In the genomic region with DNA sequence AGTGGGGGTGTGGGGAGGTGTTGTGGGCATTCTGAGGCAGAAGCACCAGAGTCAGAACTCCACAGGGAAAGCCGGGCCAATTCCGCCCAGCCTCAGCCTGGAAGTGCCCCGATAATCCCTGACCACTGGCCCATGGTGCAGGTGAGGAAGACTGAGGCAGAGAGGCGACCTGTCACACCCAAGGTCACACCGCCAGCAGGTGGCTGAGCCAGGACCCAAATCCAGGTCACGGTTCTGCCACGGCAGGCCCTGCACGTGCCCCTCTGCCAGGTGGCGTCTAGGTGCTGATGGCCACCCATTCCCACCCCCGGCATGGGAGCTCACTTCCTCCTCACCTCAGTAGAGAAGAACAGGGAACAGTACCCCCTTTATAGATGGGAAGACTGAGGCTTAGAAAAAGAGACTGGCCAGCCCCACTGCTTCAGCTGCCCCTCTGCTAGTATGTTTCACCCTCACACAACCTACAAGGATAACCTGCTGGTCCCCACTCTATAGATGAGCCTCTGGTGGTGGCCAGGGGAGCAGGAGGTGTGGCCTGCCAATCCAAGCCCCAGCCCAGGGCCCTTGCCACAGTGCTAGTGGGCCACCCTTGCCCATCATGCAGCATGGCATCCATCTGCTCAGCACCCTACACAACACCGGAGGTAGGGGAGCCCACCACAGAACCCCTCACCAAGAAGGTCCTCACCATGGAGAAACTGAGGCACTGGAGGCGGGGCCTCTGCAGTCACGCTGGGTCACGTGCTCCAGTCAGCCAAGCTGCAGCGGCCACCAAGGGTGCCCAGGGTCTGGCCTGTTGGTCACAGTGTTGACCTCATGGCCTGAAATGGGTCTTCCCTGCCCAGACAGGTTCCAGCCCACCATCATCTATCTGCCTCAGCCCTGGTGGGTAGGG, we compare ENCODE assay signal across 8 cellular contexts. TPM values are rescaled to one million over a fixed set of nuclear protein-coding genes. Genes with fewer than 3 reads are reported as not detected.
A peak's percentile ranks its signal among the peaks of the same experiment; 100 is the strongest.
DNase-seq lines count a peak whose midpoint lies in the region; ATAC-seq and TF ChIP-seq lines count a peak whose summit lies in the region.
"Not testable (repeated sequence)": the region's sequence is repeated elsewhere in the genome, so short reads cannot be mapped to it uniquely, and the experiment has no call there.

No MANE protein-coding gene starts in this region.

- DNase-seq in CD4-positive, alpha-beta memory T cell, result peak in 1 of 5 donors; percentile 31
- DNase-seq in activated B cell treated with CpG ODN at 0.5 μM for 24 hours; activated naive CD4-positive, alpha-beta T cell treated with anti-CD3 and anti-CD28 coated beads for 36 hours; MCF 10A (ENCODE audit: unreplicated experiment); endothelial cell (ENCODE audit: low spot score); naive thymus-derived CD8-positive, alpha-beta T cell: not testable (repeated sequence)

- not testable (repeated sequence) for H3K36me3 ChIP-seq in CD4-positive, alpha-beta memory T cell (ENCODE audit: insufficient read depth, low read length)

- H3K27me3 Mint-ChIP-seq in CD4-positive, alpha-beta memory T cell; IgD-negative memory B cell; activated B cell treated with CpG ODN at 0.5 μM for 24 hours; activated naive CD4-positive, alpha-beta T cell treated with anti-CD3 and anti-CD28 coated beads for 36 hours (ENCODE audit: low read depth); MCF 10A (ENCODE audit: insufficient read depth, unreplicated experiment); endothelial cell (ENCODE audit: unreplicated experiment); naive thymus-derived CD8-positive, alpha-beta T cell: not testable (repeated sequence)

- CTCF ChIA-PET in CD4-positive, alpha-beta memory T cell (lab: Charles Lee; ENCODE audit: partially characterized antibody); activated B cell treated with CpG ODN at 0.5 μM for 24 hours (lab: Charles Lee); activated naive CD4-positive, alpha-beta T cell treated with anti-CD3 and anti-CD28 coated beads for 36 hours (lab: Charles Lee); MCF 10A (lab: Yijun Ruan, JAX): not testable (repeated sequence)

- not testable (repeated sequence) for H3K9me3 ChIP-seq in CD4-positive, alpha-beta memory T cell (ENCODE audit: control insufficient read depth in 1 of 2, low read length in 2 of 2)

- not testable (repeated sequence) for H3K4me3 ChIP-seq in CD4-positive, alpha-beta memory T cell (ENCODE audit: low read length in 2 of 2)

- intact Hi-C loops in CD4-positive, alpha-beta memory T cell (cut with micrococcal nuclease); activated B cell treated with CpG ODN at 0.5 μM for 24 hours (cut with micrococcal nuclease); MCF 10A (cut with micrococcal nuclease): not testable (repeated sequence)
- intact Hi-C loops in activated naive CD4-positive, alpha-beta T cell treated with anti-CD3 and anti-CD28 coated beads for 36 hours (cut with micrococcal nuclease), result loop anchor here (5.0 kb wide), 1 partner anchor 34 kb away; no protein-coding TSS in a partner anchor

- not testable (repeated sequence) for ATAC-seq in activated B cell treated with CpG ODN at 0.5 μM for 24 hours (ENCODE audit: low read depth); naive thymus-derived CD8-positive, alpha-beta T cell

- peaks cover 0 to 12% (median 6%) of the 10 kb centered on the region in 4 donors for H3K4me1 Mint-ChIP-seq in CD4-positive, alpha-beta memory T cell
- not testable (repeated sequence) for H3K4me1 Mint-ChIP-seq in IgD-negative memory B cell; activated B cell treated with CpG ODN at 0.5 μM for 24 hours; activated naive CD4-positive, alpha-beta T cell treated with anti-CD3 and anti-CD28 coated beads for 36 hours (ENCODE audit: low read depth); MCF 10A (ENCODE audit: insufficient read depth, unreplicated experiment); endothelial cell (ENCODE audit: unreplicated experiment)
- peaks cover 7 to 22% (median 12%) of the 10 kb centered on the region in 4 donors for H3K4me1 Mint-ChIP-seq in naive thymus-derived CD8-positive, alpha-beta T cell

- H3K27ac ChIP-seq in CD4-positive, alpha-beta memory T cell (ENCODE audit: low read depth, low read length), result not testable (repeated sequence)
- peak overlapping the region; percentile 80 for H3K27ac ChIP-seq in temporal lobe (ENCODE audit: low read depth, low read length)

- not testable (repeated sequence) for H3K27ac Mint-ChIP-seq in CD4-positive, alpha-beta memory T cell; IgD-negative memory B cell; activated B cell treated with CpG ODN at 0.5 μM for 24 hours; activated naive CD4-positive, alpha-beta T cell treated with anti-CD3 and anti-CD28 coated beads for 36 hours; MCF 10A (ENCODE audit: low read depth, unreplicated experiment); endothelial cell (ENCODE audit: unreplicated experiment)
- H3K27ac Mint-ChIP-seq in naive thymus-derived CD8-positive, alpha-beta T cell, result peak overlapping the region in 5 of 10 donors; percentile 24 to 83 (median 66)

- peak overlapping the region in 6 of 8 donors; percentile 31 to 79 (median 62) for H3K4me3 Mint-ChIP-seq in CD4-positive, alpha-beta memory T cell
- H3K4me3 Mint-ChIP-seq in IgD-negative memory B cell, result peak overlapping the region; percentile 52 to 84 (median 60)
- H3K4me3 Mint-ChIP-seq in activated B cell treated with CpG ODN at 0.5 μM for 24 hours, result peak overlapping the region; percentile 64
- peak overlapping the region; percentile 28 for H3K4me3 Mint-ChIP-seq in activated naive CD4-positive, alpha-beta T cell treated with anti-CD3 and anti-CD28 coated beads for 36 hours
- H3K4me3 Mint-ChIP-seq in MCF 10A (ENCODE audit: unreplicated experiment), result peak overlapping the region; percentile 28
- peak overlapping the region; percentile 65 for H3K4me3 Mint-ChIP-seq in endothelial cell (ENCODE audit: unreplicated experiment)
- H3K4me3 Mint-ChIP-seq in naive thymus-derived CD8-positive, alpha-beta T cell, result peak overlapping the region; percentile 61 to 85 (median 72)

- H3K4me1 ChIP-seq in CD4-positive, alpha-beta memory T cell (ENCODE audit: insufficient read depth, low read length), result not testable (repeated sequence)

- not testable (repeated sequence) for H3K9me3 Mint-ChIP-seq in CD4-positive, alpha-beta memory T cell; IgD-negative memory B cell; activated B cell treated with CpG ODN at 0.5 μM for 24 hours; activated naive CD4-positive, alpha-beta T cell treated with anti-CD3 and anti-CD28 coated beads for 36 hours; MCF 10A (ENCODE audit: unreplicated experiment); endothelial cell (ENCODE audit: unreplicated experiment); naive thymus-derived CD8-positive, alpha-beta T cell

- BruUV-seq in MCF 10A (replicated peaks; lab: Mats Ljungman, UMichigan), result not testable (repeated sequence)

- POLR2A ChIA-PET in CD4-positive, alpha-beta memory T cell (lab: Charles Lee; ENCODE audit: partially characterized antibody); activated B cell treated with CpG ODN at 0.5 μM for 24 hours (lab: Charles Lee); MCF 10A (lab: Yijun Ruan, JAX); naive thymus-derived CD8-positive, alpha-beta T cell (lab: Charles Lee): not testable (repeated sequence)

- H3K27me3 ChIP-seq in CD4-positive, alpha-beta memory T cell (ENCODE audit: insufficient read depth, low read length), result not testable (repeated sequence)

- TF ChIP-seq CTCF in activated B cell treated with CpG ODN at 0.5 μM for 24 hours (IDR thresholded peaks at IDR 0.05); MCF 10A (IDR thresholded peaks at IDR 0.05; ENCODE audit: unreplicated experiment); endothelial cell (IDR thresholded peaks at IDR 0.05; ENCODE audit: unreplicated experiment): not testable (repeated sequence)

- not testable (repeated sequence) for H3K36me3 Mint-ChIP-seq in CD4-positive, alpha-beta memory T cell; IgD-negative memory B cell; activated B cell treated with CpG ODN at 0.5 μM for 24 hours (ENCODE audit: low read depth); activated naive CD4-positive, alpha-beta T cell treated with anti-CD3 and anti-CD28 coated beads for 36 hours (ENCODE audit: low read depth); MCF 10A (ENCODE audit: insufficient read depth, unreplicated experiment); endothelial cell (ENCODE audit: low read depth, unreplicated experiment); naive thymus-derived CD8-positive, alpha-beta T cell

RNA-seq across cellular contexts. Expression of a gene that starts 2.1 kb away (rescaled TPM):
- 1 to 10 TPM; 2.1 to 2.7 TPM for total RNA-seq in CD4-positive, alpha-beta memory T cell
- 1 to 10 TPM; 1.7 to 6.3 TPM for polyA plus RNA-seq in CD4-positive, alpha-beta memory T cell
- not detected for polyA plus RNA-seq in IgD-negative memory B cell
- 0.12 TPM in 1 of 2 replicates, not detected in the other for total RNA-seq in activated B cell treated with CpG ODN at 0.5 μM for 24 hours
- total RNA-seq in activated naive CD4-positive, alpha-beta T cell treated with anti-CD3 and anti-CD28 coated beads for 36 hours, result 1 to 10 TPM; 2.1 to 2.5 TPM
- total RNA-seq in MCF 10A (2022), result 2.7 and 3.7 TPM in 2 replicates
- total RNA-seq in endothelial cell (ENCODE audit: unreplicated experiment), result 19.0 TPM
- 1 to 10 TPM; 5.0 to 5.1 TPM for total RNA-seq in naive thymus-derived CD8-positive, alpha-beta T cell
- polyA plus RNA-seq in naive thymus-derived CD8-positive, alpha-beta T cell, result 1 to 10 TPM; 4.3 to 5.6 (median 4.7) TPM
- total RNA-seq in temporal lobe, result 7.6 TPM

RNA-seq across cellular contexts. Expression of a gene that starts 53.8 kb away (rescaled TPM):
- 10 to 100 TPM; 39.9 to 44.6 TPM for total RNA-seq in CD4-positive, alpha-beta memory T cell
- 100 to 1,000 TPM; 120 to 145 TPM for polyA plus RNA-seq in CD4-positive, alpha-beta memory T cell
- polyA plus RNA-seq in IgD-negative memory B cell, result 63.5 TPM
- total RNA-seq in activated B cell treated with CpG ODN at 0.5 μM for 24 hours (12.4 and 16.2 TPM in 2 replicates), MCF 10A (2022) (33.3 and 36.4 TPM in 2 replicates), endothelial cell (ENCODE audit: unreplicated experiment) (54.2 TPM), temporal lobe (23.1 TPM)
- total RNA-seq in activated naive CD4-positive, alpha-beta T cell treated with anti-CD3 and anti-CD28 coated beads for 36 hours, result 10 to 100 TPM; 21.5 TPM
- 10 to 100 TPM; 36.1 to 38.9 TPM for total RNA-seq in naive thymus-derived CD8-positive, alpha-beta T cell
- 100 to 1,000 TPM; 104 to 144 (median 124) TPM for polyA plus RNA-seq in naive thymus-derived CD8-positive, alpha-beta T cell
